ENCODE assay signal across 17 cellular contexts in genomic region chr6:147618927-147619326, GRCh38.
"Had no signal": no experiment of that assay in that cellular context is flagged by ENCODE, and none has a peak within 500 bp of the region (broad histone marks: within the 10 kb centered on the region; RNA-seq: fewer than 3 reads in every experiment).

No MANE protein-coding gene starts in this region.

- H3K27me3 ChIP-seq: adrenal gland, cardiac muscle cell, neural progenitor cell, sigmoid colon, testis, upper lobe of left lung had no signal

- H3K9me3 ChIP-seq: adrenal gland, ovary, sigmoid colon, testis, upper lobe of left lung had no signal

- H3K36me3 ChIP-seq: adrenal gland, cardiac muscle cell, neural progenitor cell, ovary, sigmoid colon, upper lobe of left lung had no signal

- H3K4me3 ChIP-seq: adrenal gland, cardiac muscle cell, neural progenitor cell, ovary, sigmoid colon, testis, upper lobe of left lung had no signal

- ATAC-seq: activated CD8-positive, alpha-beta memory T cell treated with anti-CD3 and anti-CD28 coated beads, Interleukin-2, amount 10 ng/mL, durations not matched to agents 7 days and 5 days; stimulated activated naive CD8-positive, alpha-beta T cell treated with anti-CD3 and anti-CD28 coated beads, Interleukin-15, amount 100 ng/mL, for 72 hours; T-cell had no signal

- H3K27ac ChIP-seq: adrenal gland, cardiac muscle cell, neural progenitor cell, ovary, sigmoid colon, testis, upper lobe of left lung had no signal

- H3K4me1 ChIP-seq: adrenal gland, neural progenitor cell, testis, upper lobe of left lung had no signal

- DNase-seq: activated CD4-positive, alpha-beta memory T cell treated with anti-CD3 and anti-CD28 coated beads for 36 hours; activated CD4-positive, alpha-beta T cell treated with anti-CD3 and anti-CD28 coated beads for 1 hour; activated CD8-positive, alpha-beta memory T cell treated with anti-CD3 and anti-CD28 coated beads, Interleukin-2, amount 10 ng/mL, durations not matched to agents 7 days and 5 days; activated naive CD4-positive, alpha-beta T cell treated with anti-CD3 and anti-CD28 coated beads, Interleukin-2, amount 10 ng/mL, durations not matched to agents 7 days and 5 days; activated T-cell treated with anti-CD3 and anti-CD28 coated beads, Interleukin-2, amount 50 U/mL, for 1 hour; adrenal gland; immature natural killer cell; ovary; sigmoid colon; stimulated activated CD4-positive, alpha-beta T cell treated with anti-CD3 and anti-CD28 coated beads, Interleukin-1b, Interleukin-23, amount 100 ng/mL, for 48 hours; stimulated activated naive CD8-positive, alpha-beta T cell treated with anti-CD3 and anti-CD28 coated beads, Interleukin-15, amount 100 ng/mL, for 72 hours; T-cell; T-helper 9 cell; testis had no signal
